1 cellular context compared by ENCODE assay signal in the genomic region with DNA sequence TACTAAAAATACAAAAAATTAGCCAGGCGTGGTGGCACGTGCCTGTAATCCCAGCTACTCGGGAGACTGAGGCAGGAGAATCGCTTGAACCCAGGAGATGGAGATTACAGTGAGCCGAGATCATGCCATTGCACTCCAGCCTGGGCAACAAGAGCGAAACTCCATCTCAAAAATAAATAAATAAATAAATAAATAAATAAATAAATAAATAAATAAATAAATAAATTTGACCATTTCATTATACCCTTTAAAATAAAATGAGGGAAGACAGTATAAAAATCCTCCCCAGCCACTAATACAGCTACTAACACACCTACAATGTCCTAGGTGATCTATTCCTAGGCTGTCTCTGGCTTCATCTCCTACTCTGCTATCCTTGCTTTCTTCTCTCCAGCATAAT.
TF ChIP-seq lines count a peak whose summit lies in the region.

No MANE protein-coding gene starts in this region.

TF ChIP-seq in HEK293, 187 proteins besides CTCF, POLR2A, EP300 and RAD21 (continued from another document):
- 0 out of 2 replicates have a peak, but pooled peaks have one; percentile 17 for TF ChIP-seq ZNF433 (tag by site-specific recombination; IDR thresholded peaks at IDR 0.05; ENCODE audit: low read depth)
- TF ChIP-seq ZNF629 (tag by site-specific recombination; IDR thresholded peaks at IDR 0.05): peak; percentile 23; the same call in 1 of the 2 replicates
- TF ChIP-seq ZBTB8A (tag by site-specific recombination; IDR thresholded peaks at IDR 0.05): peak; percentile 63; the same call in 1 of the 2 replicates
- peak; percentile 58; the same call in 1 of the 2 replicates for TF ChIP-seq ZNF623 (tag by site-specific recombination; IDR thresholded peaks at IDR 0.05)
- peak; percentile 47; the same call in 1 of the 2 replicates for TF ChIP-seq REST (tag by site-specific recombination; IDR thresholded peaks at IDR 0.05)
- peak; percentile 69 for TF ChIP-seq ZNF518A (tag by site-specific recombination; conservative IDR thresholded peaks at IDR 0.05; ENCODE audit: low read depth)
- peak; percentile 84 for TF ChIP-seq ZNF394 (tag by site-specific recombination; IDR thresholded peaks at IDR 0.05; ENCODE audit: borderline replicate concordance)
- peak; percentile 44; the same call in 1 of the 2 replicates for TF ChIP-seq ZNF140 (tag by site-specific recombination; IDR thresholded peaks at IDR 0.05)
- peak; percentile 74 for TF ChIP-seq ZNF555 (tag by site-specific recombination; conservative IDR thresholded peaks at IDR 0.05)
- TF ChIP-seq, protein P1, sequence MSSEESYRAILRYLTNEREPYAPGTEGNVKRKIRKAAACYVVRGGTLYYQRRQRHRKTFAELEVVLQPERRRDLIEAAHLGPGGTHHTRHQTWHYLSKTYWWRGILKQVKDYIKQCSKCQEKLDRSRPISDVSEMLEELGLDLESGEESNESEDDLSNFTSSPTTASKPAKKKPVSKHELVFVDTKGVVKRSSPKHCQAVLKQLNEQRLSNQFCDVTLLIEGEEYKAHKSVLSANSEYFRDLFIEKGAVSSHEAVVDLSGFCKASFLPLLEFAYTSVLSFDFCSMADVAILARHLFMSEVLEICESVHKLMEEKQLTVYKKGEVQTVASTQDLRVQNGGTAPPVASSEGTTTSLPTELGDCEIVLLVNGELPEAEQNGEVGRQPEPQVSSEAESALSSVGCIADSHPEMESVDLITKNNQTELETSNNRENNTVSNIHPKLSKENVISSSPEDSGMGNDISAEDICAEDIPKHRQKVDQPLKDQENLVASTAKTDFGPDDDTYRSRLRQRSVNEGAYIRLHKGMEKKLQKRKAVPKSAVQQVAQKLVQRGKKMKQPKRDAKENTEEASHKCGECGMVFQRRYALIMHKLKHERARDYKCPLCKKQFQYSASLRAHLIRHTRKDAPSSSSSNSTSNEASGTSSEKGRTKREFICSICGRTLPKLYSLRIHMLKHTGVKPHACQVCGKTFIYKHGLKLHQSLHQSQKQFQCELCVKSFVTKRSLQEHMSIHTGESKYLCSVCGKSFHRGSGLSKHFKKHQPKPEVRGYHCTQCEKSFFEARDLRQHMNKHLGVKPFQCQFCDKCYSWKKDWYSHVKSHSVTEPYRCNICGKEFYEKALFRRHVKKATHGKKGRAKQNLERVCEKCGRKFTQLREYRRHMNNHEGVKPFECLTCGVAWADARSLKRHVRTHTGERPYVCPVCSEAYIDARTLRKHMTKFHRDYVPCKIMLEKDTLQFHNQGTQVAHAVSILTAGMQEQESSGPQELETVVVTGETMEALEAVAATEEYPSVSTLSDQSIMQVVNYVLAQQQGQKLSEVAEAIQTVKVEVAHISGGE (tag by site-specific recombination; conservative IDR thresholded peaks at IDR 0.05; ENCODE audit: low read depth): peak; percentile 69
- TF ChIP-seq ZNF501 (tag by site-specific recombination; IDR thresholded peaks at IDR 0.05): 0 out of 2 replicates have a peak, but pooled peaks have one; percentile 39
- TF ChIP-seq ZNF202 (tag by site-specific recombination; IDR thresholded peaks at IDR 0.05; ENCODE audit: borderline replicate concordance): peak; percentile 51; the same call in 1 of the 2 replicates
- peak; percentile 10; the same call in 1 of the 2 replicates for TF ChIP-seq ZNF341 (tag by site-specific recombination; IDR thresholded peaks at IDR 0.05; ENCODE audit: low read depth)
- TF ChIP-seq ZFP37 (tag by site-specific recombination; IDR thresholded peaks at IDR 0.05): peak; percentile 55; the same call in 1 of the 2 replicates
- TF ChIP-seq ZNF560 (tag by site-specific recombination; IDR thresholded peaks at IDR 0.05; ENCODE audit: borderline replicate concordance): 0 out of 2 replicates have a peak, but pooled peaks have one; percentile 17
- TF ChIP-seq ZNF266 (tag by site-specific recombination; IDR thresholded peaks at IDR 0.05; ENCODE audit: low read depth): 0 out of 2 replicates have a peak, but pooled peaks have one; percentile 12
- peak; percentile 81 for TF ChIP-seq ZNF426 (tag by site-specific recombination; IDR thresholded peaks at IDR 0.05)
